In genomic region chr3:58236527-58237237, GRCh38 we compare ENCODE assay signal across 8 cellular contexts.
A peak's percentile ranks its signal among the peaks of the same experiment; 100 is the strongest.
DNase-seq lines count a peak whose midpoint lies in the region; ATAC-seq and TF ChIP-seq lines count a peak whose summit lies in the region.

No MANE protein-coding gene starts in this region.

- no peak for TF ChIP-seq CTCF in LNCaP clone FGC (IDR thresholded peaks at IDR 0.05; ENCODE audit: control insufficient read depth, extremely low read depth, insufficient read depth)

- no peak for DNase-seq in LNCaP clone FGC (ENCODE audit: low read depth)
- no peak for DNase-seq in DMS79 treated with DMSO at 0.1 percent for 48 hours (lab: John Stamatoyannopoulos, UW)
- DNase-seq in activated CD4-positive, alpha-beta T cell treated with anti-CD3 and anti-CD28 coated beads, Interleukin-2, amount 50 U/mL, for 48 hours = no peak

- H4K20me1 ChIP-seq in BLaER1 treated with 17β-estradiol and CSF1 and Interleukin-3, amounts not matched to agents 10 nM and 100 nM = peaks cover 0 to 14% (median 5%) of the 10 kb centered on the region in 11 experiments; a peak in 8 of 22 replicates

- H3K4me1 ChIP-seq in BLaER1 treated with 17β-estradiol and CSF1 and Interleukin-3, amounts not matched to agents 10 nM and 100 nM = peaks cover 20 to 30% (median 24%) of the 10 kb centered on the region in 10 experiments
- H3K4me1 ChIP-seq in mucosa of rectum (ENCODE audit: control insufficient read depth in 2 of 2, insufficient read depth in 2 of 2, low read length in 2 of 2) = peaks cover 12 to 15% of the 10 kb centered on the region in 2 donors

- ATAC-seq in GM19351 (IDR thresholded peaks at IDR 0.05; ENCODE audit: unreplicated experiment) (no peak), GM18870 (IDR thresholded peaks at IDR 0.05; ENCODE audit: unreplicated experiment) (no peak)

- H3K36me3 Mint-ChIP-seq in dendritic cell treated with granulocyte-macrophage colony-stimulating factor and Interleukin-4, amounts not matched to agents 40 ng/mL and 50 ng/mL, for 4 days (ENCODE audit: low read depth) = peaks cover 10% of the 10 kb centered on the region

- no peaks in the 10 kb centered on the region for H3K9me3 ChIP-seq in BLaER1 treated with 17β-estradiol and CSF1 and Interleukin-3, amounts not matched to agents 10 nM and 100 nM (replicated peaks in 1 of 11)
- H3K9me3 ChIP-seq in mucosa of rectum (ENCODE audit: control insufficient read depth in 2 of 2, low read length in 2 of 2) = no peaks in the 10 kb centered on the region

- peak overlapping the region in 8 of 11 experiments; percentile 34 to 53 (median 44); a peak in 8 of 22 replicates for H3K27ac ChIP-seq in BLaER1 treated with 17β-estradiol and CSF1 and Interleukin-3, amounts not matched to agents 10 nM and 100 nM
- peak overlapping the region; percentile 70 to 83 for H3K27ac ChIP-seq in mucosa of rectum (ENCODE audit: low read depth in 2 of 2, low read length in 2 of 2)

- H3K4me1 Mint-ChIP-seq in dendritic cell treated with granulocyte-macrophage colony-stimulating factor and Interleukin-4, amounts not matched to agents 40 ng/mL and 50 ng/mL, for 4 days (ENCODE audit: low read depth) = peaks cover 55% of the 10 kb centered on the region

- peak overlapping the region; percentile 95 for H3K4me3 Mint-ChIP-seq in dendritic cell treated with granulocyte-macrophage colony-stimulating factor and Interleukin-4, amounts not matched to agents 40 ng/mL and 50 ng/mL, for 4 days

- no peaks in the 10 kb centered on the region for H3K36me3 ChIP-seq in BLaER1 treated with 17β-estradiol and CSF1 and Interleukin-3, amounts not matched to agents 10 nM and 100 nM
- H3K36me3 ChIP-seq in mucosa of rectum (ENCODE audit: control insufficient read depth in 2 of 2, insufficient read depth in 2 of 2, low read length in 2 of 2) = no peaks in the 10 kb centered on the region

- peak overlapping the region; percentile 78 for H3K27ac Mint-ChIP-seq in dendritic cell treated with granulocyte-macrophage colony-stimulating factor and Interleukin-4, amounts not matched to agents 40 ng/mL and 50 ng/mL, for 4 days

- H3K9me3 Mint-ChIP-seq in dendritic cell treated with granulocyte-macrophage colony-stimulating factor and Interleukin-4, amounts not matched to agents 40 ng/mL and 50 ng/mL, for 4 days = no peaks in the 10 kb centered on the region

- intact Hi-C loops in dendritic cell treated with granulocyte-macrophage colony-stimulating factor and Interleukin-4, amounts not matched to agents 40 ng/mL and 50 ng/mL, for 4 days (cut with micrococcal nuclease) = loop anchor here (5.0 kb wide), 1 partner anchor 49 kb away; no protein-coding TSS in a partner anchor

- peak overlapping the region; percentile 69 to 97 (median 90) for H3K4me3 ChIP-seq in BLaER1 treated with 17β-estradiol and CSF1 and Interleukin-3, amounts not matched to agents 10 nM and 100 nM
- H3K4me3 ChIP-seq in LNCaP clone FGC (ENCODE audit: low read depth, low read length) = peak overlapping the region; percentile 90
- peak overlapping the region; percentile 76 to 93 for H3K4me3 ChIP-seq in mucosa of rectum (ENCODE audit: low read length in 2 of 2)

- H3K4me2 ChIP-seq in BLaER1 treated with 17β-estradiol and CSF1 and Interleukin-3, amounts not matched to agents 10 nM and 100 nM = peak overlapping the region; percentile 79 to 98 (median 96)

- peaks cover 11% of the 10 kb centered on the region for H3K27me3 Mint-ChIP-seq in dendritic cell treated with granulocyte-macrophage colony-stimulating factor and Interleukin-4, amounts not matched to agents 40 ng/mL and 50 ng/mL, for 4 days

- H3K27me3 ChIP-seq in BLaER1 treated with 17β-estradiol and CSF1 and Interleukin-3, amounts not matched to agents 10 nM and 100 nM = 0 out of 22 replicates have a peak, but pooled peaks cover 0 to 3% (median 0%) of the 10 kb centered on the region in 11 experiments
- no peaks in the 10 kb centered on the region for H3K27me3 ChIP-seq in mucosa of rectum (ENCODE audit: control insufficient read depth in 2 of 2, insufficient read depth in 2 of 2, low read length in 2 of 2)

- peak overlapping the region; percentile 58 to 83 (median 80) for H3K9ac ChIP-seq in BLaER1 treated with 17β-estradiol and CSF1 and Interleukin-3, amounts not matched to agents 10 nM and 100 nM
- H3K9ac ChIP-seq in mucosa of rectum (ENCODE audit: low read depth in 1 of 2, low read length in 2 of 2) = peak overlapping the region; percentile 72 to 83
